Comparison of ENCODE assay signal across 29 cellular contexts in the genomic region with DNA sequence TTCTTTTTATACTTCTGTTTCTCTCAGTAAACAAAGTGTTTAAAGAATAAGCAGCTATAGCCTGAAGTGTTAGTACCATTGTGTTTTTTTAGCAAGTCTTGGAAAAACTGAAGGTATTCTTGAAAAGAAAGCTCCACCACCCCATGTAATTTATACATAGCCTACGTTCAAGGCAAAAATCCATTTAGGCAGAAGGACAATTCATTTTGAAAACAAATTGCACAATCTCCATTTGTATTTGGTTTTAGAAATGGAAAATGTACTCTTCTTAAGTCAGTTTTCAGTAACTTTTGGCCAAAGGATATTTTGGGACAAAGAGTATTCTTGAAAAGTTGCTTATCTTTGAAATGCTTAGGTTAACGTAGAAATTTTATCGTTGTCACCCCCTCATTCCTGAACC. TPM values are rescaled to one million over a fixed set of nuclear protein-coding genes. Genes with fewer than 3 reads are reported as not detected.
"Had no signal": no experiment of that assay in that cellular context is flagged by ENCODE, and none has a peak within 500 bp of the region (broad histone marks: within the 10 kb centered on the region; RNA-seq: fewer than 3 reads in every experiment).

No MANE protein-coding gene starts in this region.

- H3K4me2 ChIP-seq: KMS-11, SK-N-SH had no signal

- H3K4me1 Mint-ChIP-seq: activated CD4-positive, alpha-beta T cell treated with anti-CD3 and anti-CD28 coated beads for 36 hours; activated naive CD4-positive, alpha-beta T cell treated with anti-CD3 and anti-CD28 coated beads, Interleukin-2, amount 10 ng/mL, durations not matched to agents 7 days and 5 days; activated naive CD8-positive, alpha-beta T cell treated with anti-CD3 and anti-CD28 coated beads for 36 hours had no signal

- H3K4me3 Mint-ChIP-seq: activated CD4-positive, alpha-beta T cell treated with anti-CD3 and anti-CD28 coated beads for 36 hours; activated CD8-positive, alpha-beta T cell treated with anti-CD3 and anti-CD28 coated beads for 36 hours; activated naive CD4-positive, alpha-beta T cell treated with anti-CD3 and anti-CD28 coated beads, Interleukin-2, amount 10 ng/mL, durations not matched to agents 7 days and 5 days; activated naive CD8-positive, alpha-beta T cell treated with anti-CD3 and anti-CD28 coated beads for 36 hours; activated T-cell treated with anti-CD3 and anti-CD28 coated beads, Interleukin-2, amount 50 U/mL, for 72 hours had no signal

- H3K9me3 Mint-ChIP-seq: activated CD8-positive, alpha-beta T cell treated with anti-CD3 and anti-CD28 coated beads for 36 hours; activated naive CD4-positive, alpha-beta T cell treated with anti-CD3 and anti-CD28 coated beads, Interleukin-2, amount 10 ng/mL, durations not matched to agents 7 days and 5 days; activated naive CD8-positive, alpha-beta T cell treated with anti-CD3 and anti-CD28 coated beads for 36 hours; activated T-helper 2 cell treated with anti-CD3 and anti-CD28 coated beads, Interferon-gamma antibody, Interleukin-2, Interleukin-4, amounts not matched to agents 10 μg/mL and 5 μg/mL and 100 μg/mL, durations not matched to agents 14 hours and 24 hours and 36 hours had no signal

- H3K9ac ChIP-seq: KMS-11, SK-N-SH had no signal

- H3K27ac Mint-ChIP-seq: activated CD4-positive, alpha-beta T cell treated with anti-CD3 and anti-CD28 coated beads for 36 hours; activated CD8-positive, alpha-beta T cell treated with anti-CD3 and anti-CD28 coated beads for 36 hours; activated naive CD4-positive, alpha-beta T cell treated with anti-CD3 and anti-CD28 coated beads, Interleukin-2, amount 10 ng/mL, durations not matched to agents 7 days and 5 days; activated naive CD8-positive, alpha-beta T cell treated with anti-CD3 and anti-CD28 coated beads for 36 hours; activated T-cell treated with anti-CD3 and anti-CD28 coated beads, Interleukin-2, amount 50 U/mL, for 72 hours; activated T-helper 2 cell treated with anti-CD3 and anti-CD28 coated beads, Interferon-gamma antibody, Interleukin-2, Interleukin-4, amounts not matched to agents 10 μg/mL and 5 μg/mL and 100 μg/mL, durations not matched to agents 14 hours and 24 hours and 36 hours had no signal

- H3K27me3 ChIP-seq: adrenal gland, SJCRH30 had no signal

- H3K27ac ChIP-seq: adrenal gland, KMS-11, SJCRH30, VCaP had no signal

- H3K4me1 ChIP-seq: SJCRH30 had no signal

- ATAC-seq: activated CD4-positive, alpha-beta T cell treated with anti-CD3 and anti-CD28 coated beads for 36 hours; activated CD8-positive, alpha-beta T cell treated with anti-CD3 and anti-CD28 coated beads for 36 hours; activated T-cell treated with anti-CD3 and anti-CD28 coated beads, Interleukin-2, amount 50 U/mL, for 72 hours; Panc1 had no signal

- H3K36me3 ChIP-seq: adrenal gland, SJCRH30 had no signal

- H3K9me3 ChIP-seq: adrenal gland, SJCRH30, SK-N-SH had no signal

- H3K4me3 ChIP-seq: adrenal gland, SJCRH30 had no signal

- DNase-seq: activated CD4-positive, alpha-beta T cell treated with anti-CD3 and anti-CD28 coated beads for 36 hours; activated CD8-positive, alpha-beta memory T cell treated with anti-CD3 and anti-CD28 coated beads, Interleukin-2, amount 50 U/mL, for 4 hours; activated CD8-positive, alpha-beta T cell treated with anti-CD3 and anti-CD28 coated beads for 36 hours; activated gamma-delta T cell treated with Interleukin-2 at 50 U/mL for 16 hours; activated naive CD4-positive, alpha-beta T cell treated with anti-CD3 and anti-CD28 coated beads, Interleukin-2, amount 10 ng/mL, durations not matched to agents 7 days and 5 days; activated naive CD8-positive, alpha-beta T cell treated with anti-CD3 and anti-CD28 coated beads for 36 hours; activated T-cell treated with anti-CD3 and anti-CD28 coated beads, Interleukin-2, amount 50 U/mL, for 72 hours; adrenal gland; anterior cingulate cortex; NCI-H1092 treated with DMSO at 0.1 percent for 48 hours; NCI-H1417 treated with DMSO at 0.1 percent for 48 hours; NCI-H1694; NCI-H2029; NCI-H2107; NCI-H2171 treated with DMSO at 0.1 percent for 48 hours; NCI-H226; NCI-H510A; NCI-H69; NK-92 treated with Interleukin-12 subunit alpha and Interleukin-12 subunit beta, amount 100 ng/mL, for 24 hours; OCI-M1; Right ventricle myocardium superior; RPMI8226; SJCRH30; SK-N-SH; T-helper 1 cell had no signal

- H3K9me2 ChIP-seq: SK-N-SH had no signal

- H3K36me3 Mint-ChIP-seq: activated naive CD4-positive, alpha-beta T cell treated with anti-CD3 and anti-CD28 coated beads, Interleukin-2, amount 10 ng/mL, durations not matched to agents 7 days and 5 days; activated naive CD8-positive, alpha-beta T cell treated with anti-CD3 and anti-CD28 coated beads for 36 hours had no signal

RNA-seq across cellular contexts. Expression of a gene that starts 34.5 kb away (rescaled TPM):
- total RNA-seq: activated CD8-positive, alpha-beta T cell treated with anti-CD3 and anti-CD28 coated beads for 36 hours had no signal
